ENCODE assay signal across 19 cellular contexts in genomic region chr4:125123710-125124109, GRCh38.
"Had no signal": no experiment of that assay in that cellular context is flagged by ENCODE, and none has a peak within 500 bp of the region (broad histone marks: within the 10 kb centered on the region; RNA-seq: fewer than 3 reads in every experiment).

No MANE protein-coding gene starts in this region.

- H3K9me3 ChIP-seq: breast epithelium, prostate gland, right lobe of liver, suprapubic skin had no signal

- H3K4me1 ChIP-seq: breast epithelium, prostate gland, right lobe of liver, suprapubic skin had no signal

- H3K4me3 ChIP-seq: breast epithelium, prostate gland, right lobe of liver, suprapubic skin had no signal

- H3K27ac ChIP-seq: breast epithelium, prostate gland, right lobe of liver, suprapubic skin had no signal

- DNase-seq: activated B cell treated with CpG ODN at 0.5 μM for 24 hours; activated CD4-positive, alpha-beta T cell treated with anti-CD3 and anti-CD28 coated beads, Interleukin-2, amount 10 ng/mL, durations not matched to agents 24 days and 14 days; activated CD8-positive, alpha-beta memory T cell treated with anti-CD3 and anti-CD28 coated beads, Interleukin-2, amount 50 U/mL, for 4 hours; activated CD8-positive, alpha-beta T cell treated with anti-CD3 and anti-CD28 coated beads, Interleukin-2, amount 10 ng/mL, durations not matched to agents 7 days and 5 days; activated gamma-delta T cell; activated T-cell treated with anti-CD3 and anti-CD28 coated beads, Interleukin-2, amount 50 U/mL, for 48 hours; amniotic stem cell; cerebellar nuclear complex; dermis blood vessel endothelial cell; effector memory CD8-positive, alpha-beta T cell; glutamatergic neuron; right lobe of liver; stimulated activated naive CD8-positive, alpha-beta T cell treated with anti-CD3 and anti-CD28 coated beads, Interleukin-15, Interleukin-2, amounts not matched to agents 100 U/mL and 50 U/mL, for 24 hours; trophoblast cell had no signal

- H3K36me3 ChIP-seq: breast epithelium, prostate gland, right lobe of liver, suprapubic skin had no signal

- H3K27me3 ChIP-seq: breast epithelium, right lobe of liver, suprapubic skin had no signal

- ATAC-seq: activated CD8-positive, alpha-beta T cell treated with anti-CD3 and anti-CD28 coated beads, Interleukin-2, amount 10 ng/mL, durations not matched to agents 7 days and 5 days; activated naive CD4-positive, alpha-beta T cell treated with anti-CD3 and anti-CD28 coated beads, Interleukin-2, amount 50 U/mL, for 72 hours; effector memory CD8-positive, alpha-beta T cell; right lobe of liver; stimulated activated naive CD8-positive, alpha-beta T cell treated with anti-CD3 and anti-CD28 coated beads, Interleukin-15, Interleukin-2, amounts not matched to agents 100 U/mL and 50 U/mL, for 24 hours had no signal

- FAIRE-seq: TTC549 had no signal
